ENCODE assay signal across 17 cellular contexts in genomic region chr9:93664549-93665120, GRCh38.
DNase-seq lines count a peak whose midpoint lies in the region; ATAC-seq and TF ChIP-seq lines count a peak whose summit lies in the region.
"Had no signal": no experiment of that assay in that cellular context is flagged by ENCODE, and none has a peak within 500 bp of the region (broad histone marks: within the 10 kb centered on the region; RNA-seq: fewer than 3 reads in every experiment).

No MANE protein-coding gene starts in this region.

- TF ChIP-seq CTCF in Peyer's patch (IDR thresholded peaks at IDR 0.05), result no peak
- no peak for TF ChIP-seq CTCF in endodermal cell (conservative IDR thresholded peaks at IDR 0.05)
- no peak for TF ChIP-seq CTCF in ovary (IDR thresholded peaks at IDR 0.05)

- no peak for ATAC-seq in stimulated activated naive CD8-positive, alpha-beta T cell treated with anti-CD3 and anti-CD28 coated beads, Interleukin-15, Interleukin-2, amounts not matched to agents 100 U/mL and 50 U/mL, for 24 hours
- no peak for ATAC-seq in HG03095 (IDR thresholded peaks at IDR 0.05; ENCODE audit: unreplicated experiment)
- ATAC-seq in naive thymus-derived CD4-positive, alpha-beta T cell, result no peak
- ATAC-seq: K562 had no signal

- TF ChIP-seq POLR2A in Peyer's patch (IDR thresholded peaks at IDR 0.05) (no peak), ovary (IDR thresholded peaks at IDR 0.05) (no peak)

- POLR2A ChIA-PET in naive thymus-derived CD4-positive, alpha-beta T cell (lab: Charles Lee), result no interaction called here

- peaks cover 0 to 61% (median 0%) of the 10 kb centered on the region in 3 donors for H3K36me3 ChIP-seq in Peyer's patch
- peaks cover 7% of the 10 kb centered on the region for H3K36me3 ChIP-seq in endodermal cell (ENCODE audit: control insufficient read depth, insufficient read depth, low read length)
- H3K36me3 ChIP-seq in ovary, result no peaks in the 10 kb centered on the region
- H3K36me3 ChIP-seq in naive thymus-derived CD4-positive, alpha-beta T cell (ENCODE audit: control insufficient read depth in 2 of 3, insufficient read depth in 3 of 3, low read length in 3 of 3), result peaks cover 0 to 82% (median 3%) of the 10 kb centered on the region in 3 experiments

- peaks cover 16% of the 10 kb centered on the region for H3K36me3 Mint-ChIP-seq in endodermal cell (ENCODE audit: low read depth)
- H3K36me3 Mint-ChIP-seq in naive thymus-derived CD4-positive, alpha-beta T cell, result peaks cover 0 to 18% (median 4%) of the 10 kb centered on the region in 5 donors

- H3K4me3 ChIP-seq in Peyer's patch (no peak overlapping the region), endodermal cell (ENCODE audit: low read length) (no peak overlapping the region), ovary (no peak overlapping the region)
- H3K4me3 ChIP-seq in naive thymus-derived CD4-positive, alpha-beta T cell (ENCODE audit: low read length), result no peak overlapping the region
- H3K4me3 ChIP-seq: K562, PC-9 had no signal

- H3K4me1 Mint-ChIP-seq in endodermal cell, result peaks cover 3% of the 10 kb centered on the region
- H3K4me1 Mint-ChIP-seq in naive thymus-derived CD4-positive, alpha-beta T cell, result peaks cover 0 to under 1% (median 0%) of the 10 kb centered on the region in 7 donors

- no peaks in the 10 kb centered on the region for H3K9me3 ChIP-seq in Peyer's patch
- no peaks in the 10 kb centered on the region for H3K9me3 ChIP-seq in endodermal cell (ENCODE audit: control insufficient read depth, low read length)
- no peaks in the 10 kb centered on the region for H3K9me3 ChIP-seq in ovary
- no peaks in the 10 kb centered on the region for H3K9me3 ChIP-seq in naive thymus-derived CD4-positive, alpha-beta T cell (ENCODE audit: control insufficient read depth in 2 of 3, low read length in 3 of 3)

- CTCF ChIA-PET in naive thymus-derived CD4-positive, alpha-beta T cell (lab: Charles Lee), result no interaction called here

- H3K4me3 Mint-ChIP-seq in endodermal cell, result no peak overlapping the region
- H3K4me3 Mint-ChIP-seq in naive thymus-derived CD4-positive, alpha-beta T cell, result no peak overlapping the region
- H3K4me3 Mint-ChIP-seq: HFFc6 had no signal

- no peaks in the 10 kb centered on the region for H3K4me1 ChIP-seq in Peyer's patch
- H3K4me1 ChIP-seq in endodermal cell (ENCODE audit: control insufficient read depth, insufficient read depth, low read length), result no peaks in the 10 kb centered on the region
- H3K4me1 ChIP-seq in ovary (ENCODE audit: insufficient read depth), result no peaks in the 10 kb centered on the region
- H3K4me1 ChIP-seq in naive thymus-derived CD4-positive, alpha-beta T cell (ENCODE audit: control insufficient read depth in 2 of 2, insufficient read depth in 2 of 2, low read length in 2 of 2), result no peaks in the 10 kb centered on the region

- intact Hi-C loops in ovary (cut with DNase I), result loop anchor here in 1 of 4 donors (10.0 kb wide), 1 partner anchor 540 kb away; no protein-coding TSS in a partner anchor
- intact Hi-C loops in naive thymus-derived CD4-positive, alpha-beta T cell (cut with micrococcal nuclease), result no loop called here

- no peak overlapping the region for H3K27ac ChIP-seq in Peyer's patch
- H3K27ac ChIP-seq in endodermal cell (ENCODE audit: low read depth, low read length), result no peak overlapping the region
- no peak overlapping the region for H3K27ac ChIP-seq in ovary
- H3K27ac ChIP-seq in naive thymus-derived CD4-positive, alpha-beta T cell (ENCODE audit: low read depth, low read length), result no peak overlapping the region
- H3K27ac ChIP-seq: PC-9 had no signal

- no peaks in the 10 kb centered on the region for H3K27me3 Mint-ChIP-seq in endodermal cell (ENCODE audit: insufficient read depth)
- no peaks in the 10 kb centered on the region for H3K27me3 Mint-ChIP-seq in naive thymus-derived CD4-positive, alpha-beta T cell

- peak; percentile 42 for DNase-seq in activated effector memory CD4-positive, alpha-beta T cell treated with anti-CD3 and anti-CD28 coated beads, Interleukin-2, amount 50 U/mL, for 16 hours
- DNase-seq in activated effector memory CD4-positive, alpha-beta T cell treated with Interleukin-2 at 50 U/mL for 16 hours, result no peak
- DNase-seq in Peyer's patch, result peak in 2 of 3 donors; percentile 27 to 39
- DNase-seq in endodermal cell, result peak; percentile 33
- peak in 3 of 5 donors; percentile 5 to 11 (median 9) for DNase-seq in ovary
- DNase-seq in stimulated activated naive CD8-positive, alpha-beta T cell treated with anti-CD3 and anti-CD28 coated beads, Interleukin-15, Interleukin-2, amounts not matched to agents 100 U/mL and 50 U/mL, for 24 hours, result no peak
- no peak for DNase-seq in naive thymus-derived CD4-positive, alpha-beta T cell
- DNase-seq: 8988T, DMS79 treated with DMSO at 0.1 percent for 48 hours, H7, HFFc6, NCI-H1092 treated with DMSO at 0.1 percent for 48 hours, NCI-H2107, NCI-H510A treated with DMSO at 0.1 percent for 48 hours, PC-9 had no signal

- H3K9me3 Mint-ChIP-seq in endodermal cell, result no peaks in the 10 kb centered on the region
- no peaks in the 10 kb centered on the region for H3K9me3 Mint-ChIP-seq in naive thymus-derived CD4-positive, alpha-beta T cell
- H3K9me3 Mint-ChIP-seq: HFFc6 had no signal

- H3K9ac ChIP-seq in endodermal cell (ENCODE audit: extremely low read depth, low read length, poor library complexity, severe bottlenecking), result no peak overlapping the region

- peak overlapping the region; percentile 39 for H3K27ac Mint-ChIP-seq in endodermal cell
- no peak overlapping the region for H3K27ac Mint-ChIP-seq in naive thymus-derived CD4-positive, alpha-beta T cell
- H3K27ac Mint-ChIP-seq: HFFc6 had no signal

- no peak for TF ChIP-seq EP300 in ovary (IDR thresholded peaks at IDR 0.05)

- WGBS in endodermal cell (ENCODE audit: insufficient coverage in 1 of 2, insufficient read length in 1 of 2), 2 experiments, result 93 to 95% methylated on average over 15 of the region's 15 CpGs
- 93 to 96% (median 94%) methylated on average over 15 of the region's 15 CpGs for WGBS in ovary, 3 donors

- no peaks in the 10 kb centered on the region for H3K27me3 ChIP-seq in Peyer's patch
- no peaks in the 10 kb centered on the region for H3K27me3 ChIP-seq in endodermal cell (ENCODE audit: control insufficient read depth, insufficient read depth, low read length, poor library complexity, severe bottlenecking)
- H3K27me3 ChIP-seq in ovary, result no peaks in the 10 kb centered on the region
- H3K27me3 ChIP-seq in naive thymus-derived CD4-positive, alpha-beta T cell (ENCODE audit: control insufficient read depth in 2 of 2, insufficient read depth in 2 of 2, low read length in 2 of 2), result no peaks in the 10 kb centered on the region

Comparison
In these comparisons a context has a peak if more than half of its experiments do, and no peak if none do; other contexts are left out.
1. DNase-seq: peak in activated effector memory CD4-positive, alpha-beta T cell treated with anti-CD3 and anti-CD28 coated beads, Interleukin-2, amount 50 U/mL, for 16 hours (single experiment), Peyer's patch (2 of 3), endodermal cell (single experiment) and ovary (3 of 5); none in activated effector memory CD4-positive, alpha-beta T cell treated with Interleukin-2 at 50 U/mL for 16 hours (single experiment), stimulated activated naive CD8-positive, alpha-beta T cell treated with anti-CD3 and anti-CD28 coated beads, Interleukin-15, Interleukin-2, amounts not matched to agents 100 U/mL and 50 U/mL, for 24 hours (single experiment) and naive thymus-derived CD4-positive, alpha-beta T cell (0 of 9).